11 cellular contexts compared by ENCODE assay signal in genomic region chr13:110640591-110641029, GRCh38. TPM values are rescaled to one million over a fixed set of nuclear protein-coding genes. Genes with fewer than 3 reads are reported as not detected.
A peak's percentile ranks its signal among the peaks of the same experiment; 100 is the strongest.
DNase-seq lines count a peak whose midpoint lies in the region; ATAC-seq and TF ChIP-seq lines count a peak whose summit lies in the region.
"Had no signal": no experiment of that assay in that cellular context is flagged by ENCODE, and none has a peak within 500 bp of the region (broad histone marks: within the 10 kb centered on the region; RNA-seq: fewer than 3 reads in every experiment).

No MANE protein-coding gene starts in this region.

- peak overlapping the region; percentile 23 for H3K27ac Mint-ChIP-seq in MCF 10A (ENCODE audit: low read depth, unreplicated experiment)
- H3K27ac Mint-ChIP-seq in effector memory CD8-positive, alpha-beta T cell = peak overlapping the region; percentile 65 to 68
- no peak overlapping the region for H3K27ac Mint-ChIP-seq in activated T-helper 2 cell treated with anti-CD3 and anti-CD28 coated beads, Interferon-gamma antibody, Interleukin-2, Interleukin-4, amounts not matched to agents 10 μg/mL and 5 μg/mL and 100 μg/mL, durations not matched to agents 14 hours and 24 hours and 36 hours

- 79% methylated on average over 8 of the region's 13 CpGs for WGBS in mammary epithelial cell (ENCODE audit: low coverage, missing lambda C conversion rate)

- H3K4me1 Mint-ChIP-seq in MCF 10A (ENCODE audit: insufficient read depth, unreplicated experiment) = no peaks in the 10 kb centered on the region
- H3K4me1 Mint-ChIP-seq in effector memory CD8-positive, alpha-beta T cell (ENCODE audit: low read depth in 2 of 2) = no peaks in the 10 kb centered on the region
- no peaks in the 10 kb centered on the region for H3K4me1 Mint-ChIP-seq in activated T-helper 2 cell treated with anti-CD3 and anti-CD28 coated beads, Interferon-gamma antibody, Interleukin-2, Interleukin-4, amounts not matched to agents 10 μg/mL and 5 μg/mL and 100 μg/mL, durations not matched to agents 14 hours and 24 hours and 36 hours (ENCODE audit: low read depth)
- H3K4me1 Mint-ChIP-seq: central memory CD8-positive, alpha-beta T cell had no signal

- no peak overlapping the region for H2AFZ ChIP-seq in mammary epithelial cell (ENCODE audit: low read depth, low read length)

- H3K4me1 ChIP-seq in mammary epithelial cell (ENCODE audit: insufficient read depth, low read length) = no peaks in the 10 kb centered on the region

- peaks cover 85% of the 10 kb centered on the region for H3K36me3 Mint-ChIP-seq in MCF 10A (ENCODE audit: insufficient read depth, unreplicated experiment)
- H3K36me3 Mint-ChIP-seq in effector memory CD8-positive, alpha-beta T cell (ENCODE audit: insufficient read depth) = peaks cover 35% of the 10 kb centered on the region
- H3K36me3 Mint-ChIP-seq in activated T-helper 2 cell treated with anti-CD3 and anti-CD28 coated beads, Interferon-gamma antibody, Interleukin-2, Interleukin-4, amounts not matched to agents 10 μg/mL and 5 μg/mL and 100 μg/mL, durations not matched to agents 14 hours and 24 hours and 36 hours (ENCODE audit: low read depth) = peaks cover 52% of the 10 kb centered on the region

- POLR2A ChIA-PET in MCF 10A (lab: Yijun Ruan, JAX) = interaction anchor here (1.0 kb wide), 1 partner anchor 9 kb away, joined by 3 read pairs; no protein-coding TSS in a partner anchor

- H3K9me3 Mint-ChIP-seq in MCF 10A (ENCODE audit: unreplicated experiment) = no peaks in the 10 kb centered on the region
- H3K9me3 Mint-ChIP-seq in effector memory CD8-positive, alpha-beta T cell = no peaks in the 10 kb centered on the region
- no peaks in the 10 kb centered on the region for H3K9me3 Mint-ChIP-seq in activated T-helper 2 cell treated with anti-CD3 and anti-CD28 coated beads, Interferon-gamma antibody, Interleukin-2, Interleukin-4, amounts not matched to agents 10 μg/mL and 5 μg/mL and 100 μg/mL, durations not matched to agents 14 hours and 24 hours and 36 hours
- H3K9me3 Mint-ChIP-seq: central memory CD8-positive, alpha-beta T cell had no signal

- no TSS peak for BruUV-seq in MCF 10A (replicated peaks; lab: Mats Ljungman, UMichigan)
- BruUV-seq in mammary epithelial cell (replicated peaks; lab: Mats Ljungman, UMichigan) = no TSS peak

- H3K4me3 Mint-ChIP-seq in MCF 10A (ENCODE audit: unreplicated experiment) = no peak overlapping the region
- H3K4me3 Mint-ChIP-seq in effector memory CD8-positive, alpha-beta T cell = no peak overlapping the region
- H3K4me3 Mint-ChIP-seq in activated T-helper 2 cell treated with anti-CD3 and anti-CD28 coated beads, Interferon-gamma antibody, Interleukin-2, Interleukin-4, amounts not matched to agents 10 μg/mL and 5 μg/mL and 100 μg/mL, durations not matched to agents 14 hours and 24 hours and 36 hours (ENCODE audit: low read depth) = no peak overlapping the region
- H3K4me3 Mint-ChIP-seq: central memory CD8-positive, alpha-beta T cell had no signal

- no peaks in the 10 kb centered on the region for H3K27me3 ChIP-seq in mammary epithelial cell (ENCODE audit: insufficient read depth, low read length)

- no peak overlapping the region for H3K4me3 ChIP-seq in mammary epithelial cell (replicated peaks in 1 of 3; ENCODE audit: insufficient read depth in 1 of 3, low read depth in 2 of 3, low read length in 3 of 3)

- intact Hi-C loops in MCF 10A (cut with micrococcal nuclease) (no loop called here), mammary epithelial cell (cut with micrococcal nuclease) (no loop called here)
- intact Hi-C loops in activated T-helper 2 cell treated with anti-CD3 and anti-CD28 coated beads, Interferon-gamma antibody, Interleukin-2, Interleukin-4, amounts not matched to agents 10 μg/mL and 5 μg/mL and 100 μg/mL, durations not matched to agents 14 hours and 24 hours and 36 hours (cut with micrococcal nuclease) = no loop called here

- CTCF ChIA-PET in MCF 10A (lab: Yijun Ruan, JAX) (interaction anchor here (0.5 kb wide), 1 partner anchor 573 kb away, joined by 3 read pairs; no protein-coding TSS in a partner anchor), mammary epithelial cell (lab: Charles Lee; ENCODE audit: low non-redundant PET) (interaction anchor here (0.5 kb wide), 1 partner anchor 51 kb away, joined by 3 read pairs; no protein-coding TSS in a partner anchor)

- DNase-seq in MCF 10A (ENCODE audit: unreplicated experiment) (no peak), mammary epithelial cell (no peak), mesenteric fat pad (ENCODE audit: low spot score) (peak; percentile 87), NCI-H446 (lab: John Stamatoyannopoulos, UW) (no peak)
- no peak for DNase-seq in effector memory CD8-positive, alpha-beta T cell
- DNase-seq in activated effector memory CD4-positive, alpha-beta T cell treated with Interleukin-2 at 50 U/mL for 16 hours = no peak
- no peak for DNase-seq in activated T-helper 2 cell treated with anti-CD3 and anti-CD28 coated beads, Interferon-gamma antibody, Interleukin-2, Interleukin-4, amounts not matched to agents 10 μg/mL and 5 μg/mL and 100 μg/mL, durations not matched to agents 14 hours and 24 hours and 36 hours (ENCODE audit: low spot score)
- DNase-seq: head of caudate nucleus, NCI-H2081 treated with DMSO at 0.1 percent for 48 hours had no signal

- H3K27ac ChIP-seq in mammary epithelial cell (ENCODE audit: insufficient read depth, low read depth, low read length) = no peak overlapping the region

- dilution Hi-C loops in mammary epithelial cell (cut with HindIII; ENCODE audit: low sequenced_read_pairs) = no loop called here

- no peaks in the 10 kb centered on the region for H4K20me1 ChIP-seq in mammary epithelial cell (ENCODE audit: insufficient read depth, low read length)

- peaks cover 4% of the 10 kb centered on the region for H3K79me2 ChIP-seq in mammary epithelial cell (ENCODE audit: insufficient read depth, low read length)

- H3K27me3 Mint-ChIP-seq in MCF 10A (ENCODE audit: insufficient read depth, unreplicated experiment) = no peaks in the 10 kb centered on the region
- no peaks in the 10 kb centered on the region for H3K27me3 Mint-ChIP-seq in effector memory CD8-positive, alpha-beta T cell
- H3K27me3 Mint-ChIP-seq in activated T-helper 2 cell treated with anti-CD3 and anti-CD28 coated beads, Interferon-gamma antibody, Interleukin-2, Interleukin-4, amounts not matched to agents 10 μg/mL and 5 μg/mL and 100 μg/mL, durations not matched to agents 14 hours and 24 hours and 36 hours (ENCODE audit: low read depth) = no peaks in the 10 kb centered on the region
- H3K27me3 Mint-ChIP-seq: central memory CD8-positive, alpha-beta T cell had no signal

- no peaks in the 10 kb centered on the region for H3K9me3 ChIP-seq in mammary epithelial cell (replicated peaks; ENCODE audit: insufficient read depth, low read length)

- H3K4me2 ChIP-seq in mammary epithelial cell (ENCODE audit: insufficient read depth, low read depth, low read length) = no peak overlapping the region

- no peak for ATAC-seq in effector memory CD8-positive, alpha-beta T cell (replicated peaks)
- no peak for ATAC-seq in HG03039 (IDR thresholded peaks at IDR 0.05; ENCODE audit: unreplicated experiment)

- H3K36me3 ChIP-seq in mammary epithelial cell (ENCODE audit: insufficient read depth, low read length) = peaks cover 29% of the 10 kb centered on the region

- H3K9ac ChIP-seq in mammary epithelial cell (ENCODE audit: insufficient read depth, low read length) = no peak overlapping the region

- no peak for TF ChIP-seq CTCF in MCF 10A (IDR thresholded peaks at IDR 0.05; ENCODE audit: unreplicated experiment)
- TF ChIP-seq CTCF in mammary epithelial cell (conservative IDR thresholded peaks at IDR 0.05 in 1 of 2, IDR thresholded peaks at IDR 0.05 in 1 of 2; ENCODE audit: extremely low read depth in 1 of 2, insufficient read depth in 1 of 2, low read depth in 1 of 2, low read length in 2 of 2) = no peak

- in situ Hi-C loops in mammary epithelial cell (cut with MboI; ENCODE audit: low sequenced_read_pairs in 2 of 2) = no loop called here

RNA-seq across cellular contexts. Expression of gene NAXD, which starts 25.3 kb away (rescaled TPM):
- total RNA-seq in MCF 10A (2022) (27.7 and 28.3 TPM in 2 replicates), mammary epithelial cell (10 to 100 TPM; 18.3 to 27.0 TPM), mesenteric fat pad (20.1 TPM)
- polyA plus RNA-seq in mammary epithelial cell = 19.5 TPM
- polyA minus RNA-seq in mammary epithelial cell = 7.5 TPM
- 21.7 and 22.1 TPM in 2 replicates for total RNA-seq in activated T-helper 2 cell treated with anti-CD3 and anti-CD28 coated beads, Interferon-gamma antibody, Interleukin-2, Interleukin-4, amounts not matched to agents 10 μg/mL and 5 μg/mL and 100 μg/mL, durations not matched to agents 14 hours and 24 hours and 36 hours
